Comparison of ENCODE assay signal across 26 cellular contexts in genomic region chr6:14506656-14507242, GRCh38.
A peak's percentile ranks its signal among the peaks of the same experiment; 100 is the strongest.
DNase-seq lines count a peak whose midpoint lies in the region; ATAC-seq, FAIRE-seq and TF ChIP-seq lines count a peak whose summit lies in the region.
"Had no signal": no experiment of that assay in that cellular context is flagged by ENCODE, and none has a peak within 500 bp of the region (broad histone marks: within the 10 kb centered on the region; RNA-seq: fewer than 3 reads in every experiment).

No MANE protein-coding gene starts in this region.

- no peak for FAIRE-seq in bronchial epithelial cell (lab: Jason Lieb, UNC)
- FAIRE-seq: endometrium, frontal cortex had no signal

- no peaks in the 10 kb centered on the region for H3K36me3 ChIP-seq in bronchial epithelial cell (ENCODE audit: control insufficient read depth, insufficient read depth, low read length)
- no peaks in the 10 kb centered on the region for H3K36me3 ChIP-seq in mucosa of descending colon (ENCODE audit: low read depth)
- H3K36me3 ChIP-seq: BLaER1, lower lobe of right lung had no signal

- H3K27me3 ChIP-seq in bronchial epithelial cell (ENCODE audit: control insufficient read depth, insufficient read depth, low read length), result no peaks in the 10 kb centered on the region
- H3K27me3 ChIP-seq: BLaER1, dorsolateral prefrontal cortex had no signal

- intact Hi-C loops in mucosa of descending colon (cut with DNase I, micrococcal nuclease) (no loop called here), posterior vena cava (cut with DNase I) (no loop called here)

- H3K9me3 Mint-ChIP-seq in activated T-cell treated with anti-CD3 and anti-CD28 coated beads, Interleukin-2, amount 50 U/mL, for 24 hours, result no peaks in the 10 kb centered on the region
- H3K9me3 Mint-ChIP-seq: natural killer cell treated with Interleukin-12 subunit alpha and Interleukin-12 subunit beta and Interleukin-15 and Interleukin-18, amount 100 ng/mL, for 72 hours; stimulated activated memory B cell treated with anti-CD40 and anti-IgM and Interleukin-4, amounts not matched to agents 10 μg/mL and 1 μg/mL and 100 μg/mL, for 72 hours; T-helper 2 cell treated with Interferon-gamma antibody and Interleukin-4, amounts not matched to agents 5 μg/mL and 100 μg/mL, for 36 hours had no signal

- no peak overlapping the region for H3K4me3 Mint-ChIP-seq in activated T-cell treated with anti-CD3 and anti-CD28 coated beads, Interleukin-2, amount 50 U/mL, for 24 hours
- H3K4me3 Mint-ChIP-seq: natural killer cell treated with Interleukin-12 subunit alpha and Interleukin-12 subunit beta and Interleukin-15 and Interleukin-18, amount 100 ng/mL, for 72 hours; stimulated activated memory B cell treated with anti-CD40 and anti-IgM and Interleukin-4, amounts not matched to agents 10 μg/mL and 1 μg/mL and 100 μg/mL, for 72 hours; T-helper 2 cell treated with Interferon-gamma antibody and Interleukin-4, amounts not matched to agents 5 μg/mL and 100 μg/mL, for 36 hours had no signal

- peaks cover 5% of the 10 kb centered on the region for H3K27me3 Mint-ChIP-seq in activated T-cell treated with anti-CD3 and anti-CD28 coated beads, Interleukin-2, amount 50 U/mL, for 24 hours
- H3K27me3 Mint-ChIP-seq: stimulated activated memory B cell treated with anti-CD40 and anti-IgM and Interleukin-4, amounts not matched to agents 10 μg/mL and 1 μg/mL and 100 μg/mL, for 72 hours had no signal

- in situ Hi-C loops in G401 (cut with HindIII; ENCODE audit: low sequenced_read_pairs), result no loop called here

- H3K4me1 Mint-ChIP-seq in activated T-cell treated with anti-CD3 and anti-CD28 coated beads, Interleukin-2, amount 50 U/mL, for 24 hours (ENCODE audit: low read depth), result peaks cover 21% of the 10 kb centered on the region

- no peak overlapping the region for H3K27ac Mint-ChIP-seq in activated T-cell treated with anti-CD3 and anti-CD28 coated beads, Interleukin-2, amount 50 U/mL, for 24 hours
- H3K27ac Mint-ChIP-seq: natural killer cell treated with Interleukin-12 subunit alpha and Interleukin-12 subunit beta and Interleukin-15 and Interleukin-18, amount 100 ng/mL, for 72 hours; stimulated activated memory B cell treated with anti-CD40 and anti-IgM and Interleukin-4, amounts not matched to agents 10 μg/mL and 1 μg/mL and 100 μg/mL, for 72 hours; T-helper 2 cell treated with Interferon-gamma antibody and Interleukin-4, amounts not matched to agents 5 μg/mL and 100 μg/mL, for 36 hours had no signal

- TF ChIP-seq CTCF in bronchial epithelial cell (IDR thresholded peaks at IDR 0.05; ENCODE audit: insufficient read depth, low read length, severe bottlenecking) (no peak), mucosa of descending colon (IDR thresholded peaks at IDR 0.05) (no peak)

- no peaks in the 10 kb centered on the region for H3K36me3 Mint-ChIP-seq in activated T-cell treated with anti-CD3 and anti-CD28 coated beads, Interleukin-2, amount 50 U/mL, for 24 hours (ENCODE audit: low read depth)
- H3K36me3 Mint-ChIP-seq: natural killer cell treated with Interleukin-12 subunit alpha and Interleukin-12 subunit beta and Interleukin-15 and Interleukin-18, amount 100 ng/mL, for 72 hours had no signal

- H3K4me3 ChIP-seq in bronchial epithelial cell (ENCODE audit: low read depth, low read length), result no peak overlapping the region
- H3K4me3 ChIP-seq in mucosa of descending colon, result no peak overlapping the region
- H3K4me3 ChIP-seq: BLaER1, dorsolateral prefrontal cortex, lower lobe of right lung had no signal

- H3K4me1 ChIP-seq in mucosa of descending colon (ENCODE audit: low read depth), result peaks cover 4% of the 10 kb centered on the region
- H3K4me1 ChIP-seq: BLaER1, lower lobe of right lung had no signal

- H3K9me3 ChIP-seq in mucosa of descending colon, result no peaks in the 10 kb centered on the region
- H3K9me3 ChIP-seq: BLaER1, lower lobe of right lung, SK-N-SH had no signal

- ATAC-seq in mucosa of descending colon, result peak; percentile 77
- ATAC-seq: lower lobe of right lung; stimulated activated memory B cell treated with anti-CD40 and anti-IgM and Interleukin-4, amounts not matched to agents 10 μg/mL and 1 μg/mL and 100 μg/mL, for 72 hours had no signal

- DNase-seq in DMS153 (lab: John Stamatoyannopoulos, UW), result peak; percentile 35
- DNase-seq in G401 (ENCODE audit: low spot score), result peak; percentile 37
- peak; percentile 25 for DNase-seq in bronchial epithelial cell (ENCODE audit: low read depth)
- peak in 2 of 3 donors; percentile 36 to 75 for DNase-seq in mucosa of descending colon
- no peak for DNase-seq in activated T-cell treated with anti-CD3 and anti-CD28 coated beads, Interleukin-2, amount 50 U/mL, for 24 hours
- DNase-seq in NCI-H146 treated with DMSO at 0.1 percent for 48 hours (lab: John Stamatoyannopoulos, UW; ENCODE audit: unreplicated experiment), result no peak
- no peak for DNase-seq in activated T-cell treated with anti-CD3 and anti-CD28 coated beads, Interleukin-2, amount 50 U/mL, for 1 hour
- DNase-seq in posterior vena cava (ENCODE audit: low spot score), result no peak
- DNase-seq: central memory CD4-positive, alpha-beta T cell; COR-L47; DND-41; dorsolateral prefrontal cortex; HCEC 1CT; lower lobe of right lung; MM.1S; NCI-H1105 treated with DMSO at 0.1 percent for 48 hours; NCI-H1930; NK-92 treated with Interleukin-12 subunit alpha and Interleukin-12 subunit beta, amount 100 ng/mL, for 24 hours; SK-N-SH; substantia nigra had no signal

Comparison
In these comparisons a context has a peak if more than half of its experiments do, and no peak if none do; other contexts are left out.
1. DNase-seq: peak in DMS153 (single experiment), G401 (single experiment), bronchial epithelial cell (single experiment) and mucosa of descending colon (2 of 3); none in activated T-cell treated with anti-CD3 and anti-CD28 coated beads, Interleukin-2, amount 50 U/mL, for 24 hours (single experiment), NCI-H146 treated with DMSO at 0.1 percent for 48 hours (single experiment), activated T-cell treated with anti-CD3 and anti-CD28 coated beads, Interleukin-2, amount 50 U/mL, for 1 hour (single experiment) and posterior vena cava (single experiment).